8 cellular contexts compared by ENCODE assay signal in genomic region chr16:87951550-87952538, GRCh38. TPM values are rescaled to one million over a fixed set of nuclear protein-coding genes. Genes with fewer than 3 reads are reported as not detected.
DNase-seq lines count a peak whose midpoint lies in the region; ATAC-seq, FAIRE-seq and TF ChIP-seq lines count a peak whose summit lies in the region.

No MANE protein-coding gene starts in this region.

- TF ChIP-seq CTCF in SU-DHL-6 (IDR thresholded peaks at IDR 0.05; ENCODE audit: insufficient read depth, low read length, poor library complexity, severe bottlenecking) (no peak), endothelial cell of umbilical vein (IDR thresholded peaks at IDR 0.05; ENCODE audit: extremely low read depth in 1 of 2, insufficient read depth in 1 of 2, low read depth in 1 of 2, low read length in 2 of 2) (peak; percentile 8 to 11)

- H3K9ac ChIP-seq in SU-DHL-6 (ENCODE audit: low read length) (peak overlapping the region; percentile 94), endothelial cell of umbilical vein (replicated peaks; ENCODE audit: extremely low read depth, insufficient read depth, low read length) (peak overlapping the region; percentile 99)

- H3K36me3 ChIP-seq in SU-DHL-6 (ENCODE audit: low read length) = peaks cover 2% of the 10 kb centered on the region; the same call in 1 of the 2 replicates
- no peaks in the 10 kb centered on the region for H3K36me3 ChIP-seq in endothelial cell of umbilical vein (ENCODE audit: control insufficient read depth in 2 of 2, extremely low read depth in 1 of 2, insufficient read depth in 2 of 2, low read length in 2 of 2)

- H3K27me3 ChIP-seq in SU-DHL-6 (ENCODE audit: low read length) = no peaks in the 10 kb centered on the region
- H3K27me3 ChIP-seq in endothelial cell of umbilical vein (ENCODE audit: control insufficient read depth in 2 of 2, insufficient read depth in 2 of 2, low read length in 2 of 2) = no peaks in the 10 kb centered on the region

- H3K79me2 ChIP-seq in SU-DHL-6 (ENCODE audit: insufficient read depth, low read length) (peaks cover 53% of the 10 kb centered on the region), endothelial cell of umbilical vein (ENCODE audit: control insufficient read depth, insufficient read depth, low read length) (peaks cover 51% of the 10 kb centered on the region)

- H3K4me2 ChIP-seq in SU-DHL-6 (ENCODE audit: low read depth, low read length, poor library complexity, severe bottlenecking) = peak overlapping the region; percentile 81
- peak overlapping the region; percentile 78 for H3K4me2 ChIP-seq in endothelial cell of umbilical vein (ENCODE audit: insufficient read depth, low read length)

- peaks cover 0 to 3% of the 10 kb centered on the region in 2 donors for H3K27me3 Mint-ChIP-seq in natural killer cell treated with Interleukin-12 subunit alpha and Interleukin-12 subunit beta and Interleukin-15 and Interleukin-18, amount 100 ng/mL, for 72 hours

- CTCF ChIA-PET in endothelial cell of umbilical vein (lab: Charles Lee) = interaction anchor here (0.6 to 3.2 kb wide), 9 partner anchors 11 to 183 kb away, joined by 3 to 8 read pairs (median 4); no protein-coding TSS in a partner anchor

- no peaks in the 10 kb centered on the region for H3K9me3 Mint-ChIP-seq in natural killer cell treated with Interleukin-12 subunit alpha and Interleukin-12 subunit beta and Interleukin-15 and Interleukin-18, amount 100 ng/mL, for 72 hours

- peak overlapping the region; percentile 67 for H3K4me3 ChIP-seq in SU-DHL-6 (ENCODE audit: insufficient read depth, low read length, poor library complexity, severe bottlenecking)
- H3K4me3 ChIP-seq in endothelial cell of umbilical vein (replicated peaks in 1 of 3; ENCODE audit: insufficient read depth in 1 of 3, low read depth in 1 of 3, low read length in 3 of 3) = peak overlapping the region; percentile 68 to 81 (median 69)

- peaks cover 45 to 50% of the 10 kb centered on the region in 2 donors for H3K4me1 Mint-ChIP-seq in natural killer cell treated with Interleukin-12 subunit alpha and Interleukin-12 subunit beta and Interleukin-15 and Interleukin-18, amount 100 ng/mL, for 72 hours (ENCODE audit: low read depth in 2 of 2)

- intact Hi-C loops in endothelial cell of umbilical vein (cut with micrococcal nuclease) = loop anchor here (1.0 to 10.0 kb wide), 4 partner anchors 11 to 613 kb away; no protein-coding TSS in a partner anchor

- 0 out of 2 replicates have a peak, but pooled peaks cover 3% of the 10 kb centered on the region for H3F3A ChIP-seq in SU-DHL-6 (ENCODE audit: insufficient read depth)

- H3K27ac Mint-ChIP-seq in natural killer cell treated with Interleukin-12 subunit alpha and Interleukin-12 subunit beta and Interleukin-15 and Interleukin-18, amount 100 ng/mL, for 72 hours = peak overlapping the region; percentile 96 to 97

- H2AFZ ChIP-seq in SU-DHL-6 (ENCODE audit: low read depth, low read length, severe bottlenecking) (no peak overlapping the region), endothelial cell of umbilical vein (ENCODE audit: low read depth, low read length) (no peak overlapping the region)

- H3K4me1 ChIP-seq in endothelial cell of umbilical vein (ENCODE audit: control insufficient read depth, extremely low read depth, insufficient read depth, low read length) = peaks cover 36% of the 10 kb centered on the region

- POLR2A ChIA-PET in endothelial cell of umbilical vein (lab: Charles Lee) = interaction anchor here (0.6 kb wide), 2 partner anchors 11 to 476 kb away, joined by 3 read pairs; no protein-coding TSS in a partner anchor

- peak overlapping the region; percentile 91 for H3K27ac ChIP-seq in SU-DHL-6 (ENCODE audit: low read depth, low read length)
- peak overlapping the region; percentile 84 for H3K27ac ChIP-seq in endothelial cell of umbilical vein (ENCODE audit: insufficient read depth, low read depth, low read length)

- H3K4me3 Mint-ChIP-seq in natural killer cell treated with Interleukin-12 subunit alpha and Interleukin-12 subunit beta and Interleukin-15 and Interleukin-18, amount 100 ng/mL, for 72 hours = peak overlapping the region; percentile 99

- H3K9me1 ChIP-seq in endothelial cell of umbilical vein (replicated peaks; ENCODE audit: control insufficient read depth, extremely low read depth, insufficient read depth, low read length) = no peaks in the 10 kb centered on the region

- dilution Hi-C loops in endothelial cell of umbilical vein (cut with MboI; ENCODE audit: extremely low pct_ligation_motif_present, low sequenced_read_pairs) = no loop called here

- peak; percentile 40 for FAIRE-seq in endothelial cell of umbilical vein (lab: Jason Lieb, UNC)

- H3K9me2 ChIP-seq in SU-DHL-6 (replicated peaks; ENCODE audit: insufficient read depth, low read length) = no peaks in the 10 kb centered on the region

- H3K9me3 ChIP-seq in SU-DHL-6 (ENCODE audit: insufficient read depth, low read length) = no peaks in the 10 kb centered on the region
- no peaks in the 10 kb centered on the region for H3K9me3 ChIP-seq in endothelial cell of umbilical vein (replicated peaks; ENCODE audit: control insufficient read depth, insufficient read depth, low read length)

- peak; percentile 49 for TF ChIP-seq POLR2A in endothelial cell of umbilical vein (IDR thresholded peaks at IDR 0.05; ENCODE audit: low read depth, low read length)

- TSS peak; percentile 50 for BruUV-seq in endothelial cell of umbilical vein (replicated peaks; lab: Mats Ljungman, UMichigan)

- H4K20me1 ChIP-seq in SU-DHL-6 (ENCODE audit: low read depth, low read length) (no peaks in the 10 kb centered on the region), endothelial cell of umbilical vein (replicated peaks; ENCODE audit: control insufficient read depth, extremely low read depth, insufficient read depth, low read length) (no peaks in the 10 kb centered on the region)

- peak; percentile 9 to 47 for DNase-seq in NCI-H524 (lab: John Stamatoyannopoulos, UW)
- DNase-seq in NCI-H524 treated with DMSO at 0.1 percent for 48 hours (lab: John Stamatoyannopoulos, UW) = no peak
- peak; percentile 35 for DNase-seq in endothelial cell of umbilical vein (ENCODE audit: low read depth, low spot score)
- no peak for DNase-seq in natural killer cell treated with Interleukin-12 subunit alpha and Interleukin-12 subunit beta and Interleukin-15 and Interleukin-18, amount 100 ng/mL, for 72 hours (ENCODE audit: low spot score)
- no peak for DNase-seq in NCI-H1048 (lab: John Stamatoyannopoulos, UW)
- no peak for DNase-seq in CD1c-positive myeloid dendritic cell (ENCODE audit: extremely low spot score)

- H3K36me3 Mint-ChIP-seq in natural killer cell treated with Interleukin-12 subunit alpha and Interleukin-12 subunit beta and Interleukin-15 and Interleukin-18, amount 100 ng/mL, for 72 hours = peaks cover 14% of the 10 kb centered on the region

- ATAC-seq in HG02678 (IDR thresholded peaks at IDR 0.05; ENCODE audit: unreplicated experiment) = peak; percentile 0
- ATAC-seq in natural killer cell treated with Interleukin-12 subunit alpha and Interleukin-12 subunit beta and Interleukin-15 and Interleukin-18, amount 100 ng/mL, for 72 hours = no peak

TF ChIP-seq in endothelial cell of umbilical vein, 7 proteins besides CTCF, POLR2A, EP300 and RAD21:
- TF ChIP-seq GATA2 (IDR thresholded peaks at IDR 0.05; ENCODE audit: insufficient read depth, insufficient read length, low read depth, low read length) (no peak), JUN (IDR thresholded peaks at IDR 0.05; ENCODE audit: borderline replicate concordance, insufficient read depth, insufficient read length, low read depth) (no peak), EZH2 (IDR thresholded peaks at IDR 0.05; ENCODE audit: borderline replicate concordance, low read depth, low read length, severe bottlenecking) (no peak), FOS (IDR thresholded peaks at IDR 0.05; ENCODE audit: borderline replicate concordance, insufficient read depth, low read length) (no peak), POLR2AphosphoS5 (IDR thresholded peaks at IDR 0.05; ENCODE audit: insufficient read depth, low read depth, low read length) (peak; percentile 86), MAX (IDR thresholded peaks at IDR 0.05; ENCODE audit: insufficient read depth, insufficient read length) (no peak)

RNA-seq across cellular contexts. Expression of gene BANP, which starts 0.6 kb away (rescaled TPM):
- total RNA-seq in endothelial cell of umbilical vein = 33.2 and 33.8 TPM in 2 replicates
- polyA plus RNA-seq in endothelial cell of umbilical vein = 22.4 and 25.2 TPM in 2 replicates
- polyA plus RNA-seq in endothelial cell of umbilical vein (2011; cell fraction: cytosol; rRNA removed) = 16.6 and 19.1 TPM in 2 replicates
- polyA plus RNA-seq in endothelial cell of umbilical vein (2011; cell fraction: nucleus; rRNA removed) = 49.9 and 54.5 TPM in 2 replicates
- polyA plus RNA-seq in endothelial cell of umbilical vein (2012) = 13.2 and 13.3 TPM in 2 replicates
- 28.2 and 31.3 TPM in 2 replicates for polyA minus RNA-seq in endothelial cell of umbilical vein
- 25.3 TPM for polyA minus RNA-seq in endothelial cell of umbilical vein (2011; cell fraction: cytosol; rRNA and poly(A)+ RNA removed)
- polyA minus RNA-seq in endothelial cell of umbilical vein (2011; cell fraction: nucleus; rRNA and poly(A)+ RNA removed) = 34.3 and 44.2 TPM in 2 replicates
- 10 to 100 TPM; 31.3 to 59.2 TPM for total RNA-seq in natural killer cell treated with Interleukin-12 subunit alpha and Interleukin-12 subunit beta and Interleukin-15 and Interleukin-18, amount 100 ng/mL, for 72 hours

RNA-seq across cellular contexts. Expression of gene CA5A, which starts 15.5 kb away (rescaled TPM):
- total RNA-seq in endothelial cell of umbilical vein = not detected in 2 replicates
- not detected in 2 replicates for polyA plus RNA-seq in endothelial cell of umbilical vein
- polyA plus RNA-seq in endothelial cell of umbilical vein (2011; cell fraction: cytosol; rRNA removed) = not detected in 2 replicates
- not detected in 2 replicates for polyA plus RNA-seq in endothelial cell of umbilical vein (2011; cell fraction: nucleus; rRNA removed)
- not detected in 2 replicates for polyA plus RNA-seq in endothelial cell of umbilical vein (2012)
- polyA minus RNA-seq in endothelial cell of umbilical vein = not detected in 2 replicates
- not detected for polyA minus RNA-seq in endothelial cell of umbilical vein (2011; cell fraction: cytosol; rRNA and poly(A)+ RNA removed)
- not detected in 2 replicates for polyA minus RNA-seq in endothelial cell of umbilical vein (2011; cell fraction: nucleus; rRNA and poly(A)+ RNA removed)
- not detected for total RNA-seq in natural killer cell treated with Interleukin-12 subunit alpha and Interleukin-12 subunit beta and Interleukin-15 and Interleukin-18, amount 100 ng/mL, for 72 hours

Comparison
In these comparisons a context has a peak if more than half of its experiments do, and no peak if none do; other contexts are left out.
1. DNase-seq: peak in NCI-H524 (2 of 2) and endothelial cell of umbilical vein (single experiment); none in NCI-H524 treated with DMSO at 0.1 percent for 48 hours (single experiment), natural killer cell treated with Interleukin-12 subunit alpha and Interleukin-12 subunit beta and Interleukin-15 and Interleukin-18, amount 100 ng/mL, for 72 hours (single experiment), NCI-H1048 (single experiment) and CD1c-positive myeloid dendritic cell (single experiment).